Comparison of ENCODE assay signal across 8 cellular contexts in genomic region chr17:42111901-42112551, GRCh38. TPM values are rescaled to one million over a fixed set of nuclear protein-coding genes. Genes with fewer than 3 reads are reported as not detected.
DNase-seq lines count a peak whose midpoint lies in the region; ATAC-seq, FAIRE-seq and TF ChIP-seq lines count a peak whose summit lies in the region.

No MANE protein-coding gene starts in this region.

- H3K9me3 ChIP-seq in adrenal gland (replicated peaks in 1 of 3) (no peaks in the 10 kb centered on the region), kidney (ENCODE audit: control insufficient read depth in 1 of 2, low read length in 2 of 2) (no peaks in the 10 kb centered on the region)

- 2 to 22% (median 6%) methylated on average over 6 to 11 of the region's 11 CpGs for WGBS in adrenal gland, 4 donors

- H3K27ac ChIP-seq in KMS-11 (peak overlapping the region; percentile 81), adrenal gland (peak overlapping the region; percentile 88 to 93 (median 90)), kidney (ENCODE audit: low read depth in 2 of 2, low read length in 2 of 2) (peak overlapping the region; percentile 89 to 92)

- intact Hi-C loops in adrenal gland (cut with DNase I) (loop anchor here (5.0 kb wide), 2 partner anchors 85 to 150 kb away; no protein-coding TSS in a partner anchor), kidney (cut with DNase I) (no loop called here)

- peak; percentile 7 for ATAC-seq in stimulated activated naive CD8-positive, alpha-beta T cell treated with anti-CD3 and anti-CD28 coated beads, Interleukin-15, Interleukin-2, amounts not matched to agents 100 U/mL and 50 U/mL, for 24 hours
- ATAC-seq in SK-N-SH treated with all-trans-retinoic acid at 6 μM for 48 hours, result no peak

- no peak overlapping the region for H3K4me3 Mint-ChIP-seq in progenitor cell of endocrine pancreas (ENCODE audit: low read depth)

- peak overlapping the region; percentile 47 for H2AFZ ChIP-seq in KMS-11 (ENCODE audit: low read depth)

- no peaks in the 10 kb centered on the region for H3K9me3 Mint-ChIP-seq in progenitor cell of endocrine pancreas (ENCODE audit: low read depth)

- H3K9ac ChIP-seq in KMS-11 (peak overlapping the region; percentile 41; the same call in 1 of the 2 replicates), kidney (ENCODE audit: low read length in 2 of 2) (peak overlapping the region; percentile 61 to 75)

- TF ChIP-seq POLR2A in adrenal gland (IDR thresholded peaks at IDR 0.05), result no peak

- H3K36me3 Mint-ChIP-seq in progenitor cell of endocrine pancreas (ENCODE audit: insufficient read depth), result peaks cover 3% of the 10 kb centered on the region

- no peak overlapping the region for H3K27ac Mint-ChIP-seq in progenitor cell of endocrine pancreas

- H3K4me3 ChIP-seq in KMS-11 (IDR thresholded peaks at IDR 0.05; ENCODE audit: insufficient read depth, low read depth, low read length) (no peak overlapping the region), adrenal gland (peak overlapping the region; percentile 6 to 74 (median 57)), kidney (ENCODE audit: low read length in 2 of 2) (peak overlapping the region; percentile 73 to 90)

- no peak for FAIRE-seq in kidney (lab: Jason Lieb, UNC)

- H4K20me1 ChIP-seq in KMS-11 (ENCODE audit: insufficient read depth), result no peaks in the 10 kb centered on the region

- H3K79me2 ChIP-seq in KMS-11 (ENCODE audit: insufficient read depth, low read depth), result no peaks in the 10 kb centered on the region

- H3K4me1 ChIP-seq in KMS-11 (ENCODE audit: low read depth, poor library complexity, severe bottlenecking) (peaks cover 50% of the 10 kb centered on the region), adrenal gland (replicated peaks in 1 of 2) (peaks cover 23 to 35% of the 10 kb centered on the region in 2 donors), kidney (ENCODE audit: control insufficient read depth in 1 of 2, insufficient read depth in 1 of 2, low read depth in 1 of 2, low read length in 2 of 2) (peaks cover 13 to 22% of the 10 kb centered on the region in 2 donors)

- no peaks in the 10 kb centered on the region for H3K4me1 Mint-ChIP-seq in progenitor cell of endocrine pancreas (ENCODE audit: low read depth)

- peak overlapping the region; percentile 83 for H3K4me2 ChIP-seq in KMS-11

- H3K27me3 ChIP-seq in KMS-11 (ENCODE audit: insufficient read depth, low read depth) (no peaks in the 10 kb centered on the region), adrenal gland (no peaks in the 10 kb centered on the region)

- DNase-seq in NCI-H2107 treated with DMSO at 0.1 percent for 48 hours (lab: John Stamatoyannopoulos, UW; ENCODE audit: unreplicated experiment) (peak; percentile 24), NCI-H2107 (lab: John Stamatoyannopoulos, UW) (no peak), adrenal gland (peak in 6 of 7 donors; percentile 49 to 74 (median 59)), kidney (no peak), progenitor cell of endocrine pancreas (ENCODE audit: low spot score, unreplicated experiment) (no peak)
- peak; percentile 34 for DNase-seq in stimulated activated naive CD8-positive, alpha-beta T cell treated with anti-CD3 and anti-CD28 coated beads, Interleukin-15, Interleukin-2, amounts not matched to agents 100 U/mL and 50 U/mL, for 24 hours

- TF ChIP-seq CTCF in KMS-11 (conservative IDR thresholded peaks at IDR 0.05; ENCODE audit: low read depth, low read length) (no peak), adrenal gland (IDR thresholded peaks at IDR 0.05) (no peak), kidney (IDR thresholded peaks at IDR 0.05; ENCODE audit: borderline replicate concordance, extremely low read depth, insufficient read depth) (no peak), progenitor cell of endocrine pancreas (IDR thresholded peaks at IDR 0.05; ENCODE audit: unreplicated experiment) (no peak)

- H3K36me3 ChIP-seq in KMS-11 (ENCODE audit: insufficient read depth) (no peaks in the 10 kb centered on the region), adrenal gland (replicated peaks in 1 of 2) (peaks cover 0 to 27% of the 10 kb centered on the region in 2 donors), kidney (ENCODE audit: control insufficient read depth in 1 of 2, insufficient read depth in 2 of 2, low read length in 2 of 2) (peaks cover 2 to 13% of the 10 kb centered on the region in 2 donors)

- H3K27me3 Mint-ChIP-seq in progenitor cell of endocrine pancreas, result peaks cover 23% of the 10 kb centered on the region

TF ChIP-seq in SK-N-SH treated with all-trans-retinoic acid at 6 μM for 48 hours, 23 proteins besides CTCF, POLR2A, EP300 and RAD21 (continues in another document):
- TF ChIP-seq CSDC2 (CRISPR knock-in tag; IDR thresholded peaks at IDR 0.05), result no peak
- no peak for TF ChIP-seq SNAI2 (CRISPR knock-in tag; IDR thresholded peaks at IDR 0.05)
- no peak for TF ChIP-seq PATZ1 (CRISPR knock-in tag; IDR thresholded peaks at IDR 0.05; ENCODE audit: borderline replicate concordance)
- no peak for TF ChIP-seq ARNTL (CRISPR knock-in tag; IDR thresholded peaks at IDR 0.05; ENCODE audit: borderline replicate concordance, low read depth)
- no peak for TF ChIP-seq ZNF8 (CRISPR knock-in tag; IDR thresholded peaks at IDR 0.05)
- no peak for TF ChIP-seq ZFP30 (CRISPR knock-in tag; IDR thresholded peaks at IDR 0.05)
- no peak for TF ChIP-seq ISL1 (CRISPR knock-in tag; IDR thresholded peaks at IDR 0.05)
- TF ChIP-seq PPARA (CRISPR knock-in tag; IDR thresholded peaks at IDR 0.05; ENCODE audit: borderline replicate concordance), result no peak
- no peak for TF ChIP-seq BACH2 (CRISPR knock-in tag; IDR thresholded peaks at IDR 0.05; ENCODE audit: borderline replicate concordance)
- TF ChIP-seq TCF4 (CRISPR knock-in tag; IDR thresholded peaks at IDR 0.05; ENCODE audit: borderline replicate concordance), result no peak
- TF ChIP-seq TSHZ2 (CRISPR knock-in tag; IDR thresholded peaks at IDR 0.05), result no peak
- no peak for TF ChIP-seq ZFP3 (CRISPR knock-in tag; IDR thresholded peaks at IDR 0.05)
- no peak for TF ChIP-seq ZC3H10 (CRISPR knock-in tag; IDR thresholded peaks at IDR 0.05)

RNA-seq across cellular contexts. Expression of gene DHX58, which starts 0.5 kb away (rescaled TPM):
- total RNA-seq in adrenal gland (10 to 100 TPM; 17.9 to 40.8 (median 31.9) TPM), kidney (27.5 TPM), progenitor cell of endocrine pancreas (0.42 and 0.43 TPM in 2 replicates)
- polyA plus RNA-seq in adrenal gland (100 to 1,000 TPM in 1 of 3 donors, 10 to 100 TPM in 2; 16.3 to 117 (median 88.0) TPM), kidney (ENCODE audit: insufficient read depth, low read depth, low replicate concordance) (22.1 TPM)

RNA-seq across cellular contexts. Expression of gene KAT2A, which starts 9.1 kb away (rescaled TPM):
- total RNA-seq in adrenal gland, result 100 to 1,000 TPM in 1 of 8 donors, 10 to 100 TPM in 7; 16.0 to 136 (median 57.3) TPM
- polyA plus RNA-seq in adrenal gland, result 100 to 1,000 TPM in 2 of 3 donors, 10 to 100 TPM in 1; 23.7 to 671 (median 386) TPM
- 38.6 TPM for total RNA-seq in kidney
- polyA plus RNA-seq in kidney (ENCODE audit: insufficient read depth, low read depth, low replicate concordance), result 38.6 TPM
- total RNA-seq in progenitor cell of endocrine pancreas, result 40.1 and 43.2 TPM in 2 replicates

RNA-seq across cellular contexts. Expression of gene HSPB9, which starts 10.6 kb away (rescaled TPM):
- under 1 TPM in 4 of 8 donors, not detected in 4; 0.14 to 0.27 (median 0.17) TPM for total RNA-seq in adrenal gland
- under 1 TPM in 2 of 3 donors, not detected in 1; 0.20 to 0.72 TPM for polyA plus RNA-seq in adrenal gland
- not detected for total RNA-seq in kidney
- polyA plus RNA-seq in kidney (ENCODE audit: insufficient read depth, low read depth, low replicate concordance), result 0.99 TPM
- total RNA-seq in progenitor cell of endocrine pancreas, result 0.16 TPM in 1 of 2 replicates, not detected in the other

RNA-seq across cellular contexts. Expression of gene ZNF385C, which starts 13.8 kb away (rescaled TPM):
- total RNA-seq in adrenal gland, result under 1 TPM in 2 of 8 donors, not detected in 6; 0.07 to 0.11 TPM
- under 1 TPM; 0.11 to 0.16 (median 0.13) TPM for polyA plus RNA-seq in adrenal gland
- 1.2 TPM for total RNA-seq in kidney
- polyA plus RNA-seq in kidney (ENCODE audit: insufficient read depth, low read depth, low replicate concordance), result 1.1 TPM
- 2.7 TPM in 2 replicates for total RNA-seq in progenitor cell of endocrine pancreas

RNA-seq across cellular contexts. Expression of gene RAB5C, which starts 42.8 kb away (rescaled TPM):
- total RNA-seq in adrenal gland (100 to 1,000 TPM; 126 to 216 (median 163) TPM), kidney (159 TPM), progenitor cell of endocrine pancreas (68.8 and 70.3 TPM in 2 replicates)
- polyA plus RNA-seq in adrenal gland (100 to 1,000 TPM in 2 of 3 donors, 10 to 100 TPM in 1; 55.8 to 206 (median 115) TPM), kidney (ENCODE audit: insufficient read depth, low read depth, low replicate concordance) (286 TPM)

Comparison
In these comparisons a context has a peak if more than half of its experiments do, and no peak if none do; other contexts are left out.
1. DNase-seq: peak in NCI-H2107 treated with DMSO at 0.1 percent for 48 hours (single experiment), adrenal gland (6 of 7) and stimulated activated naive CD8-positive, alpha-beta T cell treated with anti-CD3 and anti-CD28 coated beads, Interleukin-15, Interleukin-2, amounts not matched to agents 100 U/mL and 50 U/mL, for 24 hours (single experiment); none in NCI-H2107 (single experiment), kidney (single experiment) and progenitor cell of endocrine pancreas (single experiment).
2. RNA of gene DHX58, which starts 0.5 kb away (total RNA-seq): 17.9 to 40.8 TPM in adrenal gland and 27.5 TPM in kidney (single experiment); 0.42 to 0.43 TPM in progenitor cell of endocrine pancreas; every median in the first group is over 10 times any median in the second.
3. Peak in every context shown above with its lines, with median percentiles within 50 percentile points of each other: H3K27ac ChIP-seq.